In the genomic region with DNA sequence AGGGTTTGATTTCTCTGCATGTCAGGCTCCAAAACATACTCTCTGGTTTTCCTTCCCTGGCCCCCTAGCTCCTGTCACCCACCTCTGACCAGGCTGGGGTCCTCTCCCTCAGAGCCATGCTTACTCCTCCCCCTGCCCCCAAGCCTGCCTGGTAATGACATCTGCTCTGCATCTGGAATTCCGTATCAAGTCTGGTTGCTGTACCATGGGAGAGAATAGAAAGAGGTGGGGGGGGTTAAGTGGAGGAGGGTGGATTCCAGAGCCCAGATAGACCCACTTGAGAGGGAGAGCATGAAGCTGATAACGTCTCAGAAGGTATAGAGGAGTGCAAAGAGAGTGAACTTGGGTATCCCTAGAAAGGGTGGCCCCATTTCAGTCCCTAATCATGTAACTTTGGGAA, we compare ENCODE assay signal across 2 cellular contexts.
TF ChIP-seq lines count a peak whose summit lies in the region.

No MANE protein-coding gene starts in this region.

TF ChIP-seq in WTC11, 78 proteins besides CTCF, POLR2A, EP300 and RAD21:
- TF ChIP-seq NFATC4 (CRISPR knock-in tag; IDR thresholded peaks at IDR 0.05) (no peak), ETV6 (CRISPR knock-in tag; IDR thresholded peaks at IDR 0.05) (no peak)
- TF ChIP-seq, protein P1, sequence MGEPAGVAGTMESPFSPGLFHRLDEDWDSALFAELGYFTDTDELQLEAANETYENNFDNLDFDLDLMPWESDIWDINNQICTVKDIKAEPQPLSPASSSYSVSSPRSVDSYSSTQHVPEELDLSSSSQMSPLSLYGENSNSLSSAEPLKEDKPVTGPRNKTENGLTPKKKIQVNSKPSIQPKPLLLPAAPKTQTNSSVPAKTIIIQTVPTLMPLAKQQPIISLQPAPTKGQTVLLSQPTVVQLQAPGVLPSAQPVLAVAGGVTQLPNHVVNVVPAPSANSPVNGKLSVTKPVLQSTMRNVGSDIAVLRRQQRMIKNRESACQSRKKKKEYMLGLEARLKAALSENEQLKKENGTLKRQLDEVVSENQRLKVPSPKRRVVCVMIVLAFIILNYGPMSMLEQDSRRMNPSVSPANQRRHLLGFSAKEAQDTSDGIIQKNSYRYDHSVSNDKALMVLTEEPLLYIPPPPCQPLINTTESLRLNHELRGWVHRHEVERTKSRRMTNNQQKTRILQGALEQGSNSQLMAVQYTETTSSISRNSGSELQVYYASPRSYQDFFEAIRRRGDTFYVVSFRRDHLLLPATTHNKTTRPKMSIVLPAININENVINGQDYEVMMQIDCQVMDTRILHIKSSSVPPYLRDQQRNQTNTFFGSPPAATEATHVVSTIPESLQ (CRISPR knock-in tag; IDR thresholded peaks at IDR 0.05) = no peak

TF ChIP-seq in H1, 55 proteins besides CTCF, POLR2A, EP300 and RAD21:
- TF ChIP-seq YY1 (IDR thresholded peaks at IDR 0.05; ENCODE audit: low read depth, low read length) (no peak), RXRA (IDR thresholded peaks at IDR 0.05; ENCODE audit: insufficient read depth, low read depth, low read length) (no peak), SRF (IDR thresholded peaks at IDR 0.05; ENCODE audit: low read depth, low read length) (no peak), SIX5 (IDR thresholded peaks at IDR 0.05; ENCODE audit: low read depth, low read length) (no peak), SIRT6 (IDR thresholded peaks at IDR 0.05; ENCODE audit: low read length) (no peak), GABPA (IDR thresholded peaks at IDR 0.05; ENCODE audit: borderline replicate concordance, insufficient read depth, low read length) (no peak), CEBPB (IDR thresholded peaks at IDR 0.05; ENCODE audit: low read depth, low read length) (no peak), RNF2 (IDR thresholded peaks at IDR 0.05; ENCODE audit: borderline replicate concordance, low read depth, low read length, missing control alignments, poor library complexity, severe bottlenecking) (no peak)
